Comparison of ENCODE assay signal across 10 cellular contexts in genomic region chr18:43213816-43214215, GRCh38.
"Had no signal": no experiment of that assay in that cellular context is flagged by ENCODE, and none has a peak within 500 bp of the region (broad histone marks: within the 10 kb centered on the region; RNA-seq: fewer than 3 reads in every experiment).

No MANE protein-coding gene starts in this region.

- H3K9me3 ChIP-seq: HAP-1 had no signal

- H3K9ac ChIP-seq: GM23248 had no signal

- H3K4me1 ChIP-seq: HAP-1 had no signal

- H3K4me3 Mint-ChIP-seq: HFFc6 had no signal

- H2AFZ ChIP-seq: GM23248 had no signal

- H3K4me3 ChIP-seq: GM23248, HAP-1, K562 had no signal

- ATAC-seq: HCT116, K562 had no signal

- H3K27ac ChIP-seq: GM23248 had no signal

- FAIRE-seq: HTR-8/SVneo, K562 had no signal

- DNase-seq: GM23248, GOT3, H7, HFFc6, Kasumi-1, KG1 had no signal

- H3K36me3 ChIP-seq: HAP-1 had no signal

- H3K27ac Mint-ChIP-seq: HFFc6 had no signal
